Comparison of ENCODE assay signal across 22 cellular contexts in the genomic region with DNA sequence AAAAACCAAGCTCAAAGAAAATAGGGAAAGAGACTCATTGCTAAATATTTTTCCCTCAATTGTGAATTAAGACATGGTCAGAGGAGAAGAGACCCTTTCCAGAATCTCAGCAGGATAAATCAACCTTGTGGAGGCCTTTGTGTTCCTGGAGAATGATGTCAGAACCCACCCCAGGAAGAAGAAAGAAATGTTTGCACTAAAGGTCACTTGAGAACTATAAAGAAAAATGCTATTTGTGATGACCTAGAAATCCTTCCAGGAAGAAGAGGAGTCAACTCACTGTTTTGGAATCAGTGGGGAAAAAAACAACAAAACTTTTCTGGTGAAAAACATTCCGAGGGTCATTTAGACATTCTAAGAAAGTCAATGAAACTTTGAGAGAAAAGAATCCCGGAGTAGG.
DNase-seq lines count a peak whose midpoint lies in the region; TF ChIP-seq lines count a peak whose summit lies in the region.
"Had no signal": no experiment of that assay in that cellular context is flagged by ENCODE, and none has a peak within 500 bp of the region (broad histone marks: within the 10 kb centered on the region; RNA-seq: fewer than 3 reads in every experiment).

No MANE protein-coding gene starts in this region.

- in situ Hi-C loops in mammary epithelial cell (cut with MboI; ENCODE audit: low sequenced_read_pairs in 2 of 2), result no loop called here

- no peak overlapping the region for H3K9ac ChIP-seq in mammary epithelial cell (ENCODE audit: insufficient read depth, low read length)

- no TSS peak for BruUV-seq in mammary epithelial cell (replicated peaks; lab: Mats Ljungman, UMichigan)

- no peak for TF ChIP-seq CTCF in breast epithelium (IDR thresholded peaks at IDR 0.05)
- TF ChIP-seq CTCF in mammary epithelial cell (conservative IDR thresholded peaks at IDR 0.05 in 1 of 2, IDR thresholded peaks at IDR 0.05 in 1 of 2; ENCODE audit: extremely low read depth in 1 of 2, insufficient read depth in 1 of 2, low read depth in 1 of 2, low read length in 2 of 2), result no peak
- no peak for TF ChIP-seq CTCF in choroid plexus epithelial cell (conservative IDR thresholded peaks at IDR 0.05; ENCODE audit: low read depth, low read length)
- no peak for TF ChIP-seq CTCF in vagina (IDR thresholded peaks at IDR 0.05)

- 75% methylated on average over 2 of the region's 2 CpGs for WGBS in mammary epithelial cell (ENCODE audit: low coverage, missing lambda C conversion rate)

- DNase-seq in breast epithelium (ENCODE audit: low spot score in 2 of 2), result no peak
- no peak for DNase-seq in mammary epithelial cell
- peak; percentile 64 for DNase-seq in choroid plexus epithelial cell (ENCODE audit: low read depth)
- no peak for DNase-seq in vagina (ENCODE audit: extremely low spot score in 2 of 2)
- DNase-seq in immature natural killer cell, result no peak
- DNase-seq in kidney glomerular epithelial cell (lab: John Stamatoyannopoulos, UW), result no peak
- no peak for DNase-seq in NCI-H1436 treated with DMSO at 0.1 percent for 48 hours (lab: John Stamatoyannopoulos, UW)
- DNase-seq: activated CD4-positive, alpha-beta T cell treated with anti-CD3 and anti-CD28 coated beads, Interleukin-2, amount 10 ng/mL, durations not matched to agents 24 days and 14 days; activated CD8-positive, alpha-beta memory T cell treated with anti-CD3 and anti-CD28 coated beads, Interleukin-2, amount 50 U/mL, for 48 hours; activated effector memory CD4-positive, alpha-beta T cell treated with Interleukin-2 at 50 U/mL for 16 hours; amniotic stem cell; COR-L47; erythroblast; left colon; NCI-H1417 treated with DMSO at 0.1 percent for 48 hours; NCI-H774; nucleus accumbens; stimulated activated naive CD4-positive, alpha-beta T cell had no signal

- no peaks in the 10 kb centered on the region for H3K36me3 ChIP-seq in breast epithelium
- no peaks in the 10 kb centered on the region for H3K36me3 ChIP-seq in mammary epithelial cell (ENCODE audit: insufficient read depth, low read length)
- H3K36me3 ChIP-seq in muscle layer of duodenum (ENCODE audit: control insufficient read depth in 1 of 2, insufficient read depth in 2 of 2, low read length in 2 of 2), result no peaks in the 10 kb centered on the region
- H3K36me3 ChIP-seq in vagina, result peaks cover 0 to 3% of the 10 kb centered on the region in 2 donors
- H3K36me3 ChIP-seq: gastroesophageal sphincter, tibial nerve had no signal

- peaks cover 2 to 14% (median 8%) of the 10 kb centered on the region in 3 donors for H3K27me3 Mint-ChIP-seq in immature natural killer cell (ENCODE audit: low read depth in 3 of 3)

- no peak overlapping the region for H3K4me2 ChIP-seq in mammary epithelial cell (ENCODE audit: insufficient read depth, low read depth, low read length)

- no peak overlapping the region for H2AFZ ChIP-seq in mammary epithelial cell (ENCODE audit: low read depth, low read length)

- intact Hi-C loops in breast epithelium (cut with DNase I; ENCODE audit: low total_unique reads) (no loop called here), mammary epithelial cell (cut with micrococcal nuclease) (no loop called here), vagina (cut with DNase I) (no loop called here)

- H3K27ac ChIP-seq in breast epithelium (peak overlapping the region; percentile 29 to 59), mammary epithelial cell (ENCODE audit: insufficient read depth, low read depth, low read length) (no peak overlapping the region), muscle layer of duodenum (ENCODE audit: low read length) (peak overlapping the region; percentile 19), vagina (peak overlapping the region; percentile 47)
- H3K27ac ChIP-seq: 22Rv1 had no signal

- H3K4me3 ChIP-seq in breast epithelium (no peak overlapping the region), mammary epithelial cell (replicated peaks in 1 of 3; ENCODE audit: insufficient read depth in 1 of 3, low read depth in 2 of 3, low read length in 3 of 3) (no peak overlapping the region), choroid plexus epithelial cell (ENCODE audit: low read depth, low read length) (no peak overlapping the region), muscle layer of duodenum (ENCODE audit: low read depth in 1 of 2, low read length in 2 of 2) (no peak overlapping the region), vagina (no peak overlapping the region)
- H3K4me3 ChIP-seq: gastroesophageal sphincter, tibial nerve had no signal

- dilution Hi-C loops in mammary epithelial cell (cut with HindIII; ENCODE audit: low sequenced_read_pairs), result no loop called here

- H3K27me3 ChIP-seq in breast epithelium (no peaks in the 10 kb centered on the region), mammary epithelial cell (ENCODE audit: insufficient read depth, low read length) (peaks cover 3% of the 10 kb centered on the region), muscle layer of duodenum (ENCODE audit: low read depth, low read length) (no peaks in the 10 kb centered on the region), vagina (no peaks in the 10 kb centered on the region)
- H3K27me3 ChIP-seq: gastroesophageal sphincter, tibial nerve had no signal

- H3K4me1 ChIP-seq in breast epithelium (peaks cover 0 to 4% of the 10 kb centered on the region in 2 donors), mammary epithelial cell (ENCODE audit: insufficient read depth, low read length) (no peaks in the 10 kb centered on the region), muscle layer of duodenum (ENCODE audit: control insufficient read depth in 1 of 2, insufficient read depth in 2 of 2, low read length in 2 of 2) (peaks cover 0 to 3% of the 10 kb centered on the region in 2 donors), vagina (peaks cover 9% of the 10 kb centered on the region)

- no peaks in the 10 kb centered on the region for H4K20me1 ChIP-seq in mammary epithelial cell (ENCODE audit: insufficient read depth, low read length)

- no peak overlapping the region for H3K27ac Mint-ChIP-seq in immature natural killer cell
- H3K27ac Mint-ChIP-seq: activated CD4-positive, alpha-beta T cell treated with anti-CD3 and anti-CD28 coated beads, Interleukin-2, amount 10 ng/mL, durations not matched to agents 24 days and 14 days had no signal

- H3K4me1 Mint-ChIP-seq in immature natural killer cell, result peaks cover 5 to 6% of the 10 kb centered on the region in 2 donors
- H3K4me1 Mint-ChIP-seq: activated CD4-positive, alpha-beta T cell treated with anti-CD3 and anti-CD28 coated beads, Interleukin-2, amount 10 ng/mL, durations not matched to agents 24 days and 14 days had no signal

- H3K4me3 Mint-ChIP-seq in immature natural killer cell, result no peak overlapping the region
- H3K4me3 Mint-ChIP-seq: activated CD4-positive, alpha-beta T cell treated with anti-CD3 and anti-CD28 coated beads, Interleukin-2, amount 10 ng/mL, durations not matched to agents 24 days and 14 days had no signal

- no peaks in the 10 kb centered on the region for H3K36me3 Mint-ChIP-seq in immature natural killer cell

- H3K9me3 ChIP-seq in breast epithelium (no peaks in the 10 kb centered on the region), mammary epithelial cell (replicated peaks; ENCODE audit: insufficient read depth, low read length) (no peaks in the 10 kb centered on the region), muscle layer of duodenum (ENCODE audit: control insufficient read depth in 1 of 2, low read length in 2 of 2) (no peaks in the 10 kb centered on the region), vagina (no peaks in the 10 kb centered on the region)
- H3K9me3 ChIP-seq: gastroesophageal sphincter, tibial nerve had no signal

- CTCF ChIA-PET in mammary epithelial cell (lab: Charles Lee; ENCODE audit: low non-redundant PET), result no interaction called here

- no peak for TF ChIP-seq POLR2A in breast epithelium (IDR thresholded peaks at IDR 0.05)
- no peak for TF ChIP-seq POLR2A in vagina (IDR thresholded peaks at IDR 0.05)

- H3K9me3 Mint-ChIP-seq in immature natural killer cell, result peaks cover 0 to 2% (median 0%) of the 10 kb centered on the region in 6 donors
- H3K9me3 Mint-ChIP-seq: activated CD4-positive, alpha-beta T cell treated with anti-CD3 and anti-CD28 coated beads, Interleukin-2, amount 10 ng/mL, durations not matched to agents 24 days and 14 days had no signal

- H3K79me2 ChIP-seq in mammary epithelial cell (ENCODE audit: insufficient read depth, low read length), result no peaks in the 10 kb centered on the region
